ENCODE assay signal across 24 cellular contexts in genomic region chr1:95753382-95754016, GRCh38.
"Had no signal": no experiment of that assay in that cellular context is flagged by ENCODE, and none has a peak within 500 bp of the region (broad histone marks: within the 10 kb centered on the region; RNA-seq: fewer than 3 reads in every experiment).

No MANE protein-coding gene starts in this region.

- H3K4me1 ChIP-seq: gastrocnemius medialis, prostate gland, right atrium auricular region, sigmoid colon, stomach, thyroid gland had no signal

- H3K27me3 Mint-ChIP-seq: memory B cell; naive B cell; natural killer cell treated with Interleukin-12 subunit alpha and Interleukin-12 subunit beta and Interleukin-15 and Interleukin-18, amount 100 ng/mL, for 72 hours had no signal

- H3K4me3 Mint-ChIP-seq: memory B cell; mesothelial cell of epicardium; natural killer cell treated with Interleukin-12 subunit alpha and Interleukin-12 subunit beta and Interleukin-15 and Interleukin-18, amount 100 ng/mL, for 72 hours; neural crest cell; stimulated activated effector memory CD8-positive, alpha-beta T cell treated with anti-CD3 and anti-CD28 coated beads, Interleukin-12 subunit alpha, Interleukin-12 subunit beta, amount 100 ng/mL, for 72 hours had no signal

- DNase-seq: cortex of kidney; foreskin fibroblast; gastrocnemius medialis; head of caudate nucleus; mucosa of descending colon; naive B cell; sigmoid colon; stimulated activated CD4-positive, alpha-beta T cell treated with anti-CD3 and anti-CD28 coated beads, Interleukin-2, amount 100 ng/mL, for 24 hours; stimulated activated CD4-positive, alpha-beta T cell treated with anti-CD3 and anti-CD28 coated beads, Interleukin-4, amount 100 ng/mL, for 24 hours; stimulated activated naive CD4-positive, alpha-beta T cell treated with Interleukin-2 at 50 U/mL for 16 hours; stomach; thyroid gland; trophoblast cell had no signal

- H3K4me3 ChIP-seq: gastrocnemius medialis, lung, mucosa of descending colon, prostate gland, right atrium auricular region, sigmoid colon, stomach, thyroid gland had no signal

- FAIRE-seq: keratinocyte, urothelium cell line had no signal

- H3K36me3 ChIP-seq: gastrocnemius medialis, prostate gland, right atrium auricular region, sigmoid colon, stomach, thyroid gland had no signal

- ATAC-seq: gastrocnemius medialis, left lobe of liver, mucosa of descending colon had no signal

- H3K4me1 Mint-ChIP-seq: memory B cell; mesothelial cell of epicardium; naive B cell; neural crest cell; stimulated activated effector memory CD8-positive, alpha-beta T cell treated with anti-CD3 and anti-CD28 coated beads, Interleukin-12 subunit alpha, Interleukin-12 subunit beta, amount 100 ng/mL, for 72 hours had no signal

- H3K27me3 ChIP-seq: gastrocnemius medialis, right atrium auricular region, sigmoid colon, stomach, thyroid gland had no signal

- H3K9me3 ChIP-seq: gastrocnemius medialis, prostate gland, thyroid gland had no signal

- H3K27ac ChIP-seq: gastrocnemius medialis, prostate gland, right atrium auricular region, sigmoid colon, stomach, thyroid gland had no signal

- H3K36me3 Mint-ChIP-seq: memory B cell; stimulated activated effector memory CD8-positive, alpha-beta T cell treated with anti-CD3 and anti-CD28 coated beads, Interleukin-12 subunit alpha, Interleukin-12 subunit beta, amount 100 ng/mL, for 72 hours had no signal

- H3K27ac Mint-ChIP-seq: memory B cell; mesothelial cell of epicardium; naive B cell; natural killer cell treated with Interleukin-12 subunit alpha and Interleukin-12 subunit beta and Interleukin-15 and Interleukin-18, amount 100 ng/mL, for 72 hours; stimulated activated effector memory CD8-positive, alpha-beta T cell treated with anti-CD3 and anti-CD28 coated beads, Interleukin-12 subunit alpha, Interleukin-12 subunit beta, amount 100 ng/mL, for 72 hours had no signal
